ENCODE assay signal across 11 cellular contexts in the genomic region with DNA sequence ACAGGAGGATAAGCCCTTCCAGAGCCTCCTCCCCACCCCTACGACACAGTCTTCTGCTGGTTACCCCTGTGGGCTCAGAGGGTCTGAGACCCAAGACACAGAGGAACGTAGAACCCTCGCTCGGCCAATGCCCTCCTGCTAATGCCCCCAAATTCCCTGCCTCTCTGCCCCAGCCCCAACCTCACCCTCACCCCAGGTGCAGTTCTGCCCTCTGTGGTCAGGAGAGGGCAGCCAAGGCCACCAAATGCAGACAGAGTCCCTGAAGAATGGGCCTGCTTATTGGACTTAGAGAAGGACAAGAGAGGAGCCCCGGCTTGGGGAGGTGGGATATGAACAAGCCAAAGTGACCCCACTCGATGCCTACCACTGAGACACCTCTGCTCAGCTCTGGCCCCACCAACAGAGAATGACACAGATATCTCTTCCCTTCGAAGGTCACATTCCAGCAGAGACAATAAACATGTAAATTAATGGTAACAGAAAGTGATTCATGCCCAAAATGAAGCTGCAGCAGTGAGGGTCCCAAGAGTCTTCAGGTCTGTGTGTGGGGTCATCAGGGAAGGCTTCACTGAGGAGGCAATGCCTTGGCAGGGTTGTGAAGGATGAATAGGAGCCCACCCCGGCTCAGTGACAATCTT.
A peak's percentile ranks its signal among the peaks of the same experiment; 100 is the strongest.
DNase-seq lines count a peak whose midpoint lies in the region; ATAC-seq and TF ChIP-seq lines count a peak whose summit lies in the region.
"Had no signal": no experiment of that assay in that cellular context is flagged by ENCODE, and none has a peak within 500 bp of the region (broad histone marks: within the 10 kb centered on the region; RNA-seq: fewer than 3 reads in every experiment).

No MANE protein-coding gene starts in this region.

- WGBS in liver, result 61% methylated on average over 8 of the region's 8 CpGs
- WGBS in prostate gland, result 50% methylated on average over 8 of the region's 8 CpGs

- no peak overlapping the region for H3K27ac Mint-ChIP-seq in WTC11
- no peak overlapping the region for H3K27ac Mint-ChIP-seq in activated T-helper 1 cell treated with anti-CD3 and anti-CD28 coated beads, Interleukin-12 subunit alpha, Interleukin-12 subunit beta, Interleukin-2, Interleukin-4 antibody, amounts not matched to agents 30 ng/mL and 10 ng/mL and 1 ng/mL, durations not matched to agents 14 hours and 24 hours and 36 hours

- H3K9ac ChIP-seq in HCT116 (ENCODE audit: low read length) (no peak overlapping the region), liver (ENCODE audit: low read depth in 1 of 2, low read length in 2 of 2) (no peak overlapping the region)

- H3K4me3 ChIP-seq in HCT116 (replicated peaks in 1 of 2; ENCODE audit: low read depth in 1 of 2, low read length in 2 of 2), result no peak overlapping the region
- no peak overlapping the region for H3K4me3 ChIP-seq in liver (ENCODE audit: low read depth in 1 of 3, low read length in 3 of 3)
- H3K4me3 ChIP-seq in osteoblast (ENCODE audit: insufficient read depth, low read length), result no peak overlapping the region
- no peak overlapping the region for H3K4me3 ChIP-seq in prostate gland
- H3K4me3 ChIP-seq: coronary artery, tibial nerve had no signal

- ATAC-seq in HCT116, result peak; percentile 67; the same call in 1 of the 2 replicates
- peak; percentile 88 for ATAC-seq in WTC11
- no peak for ATAC-seq in HG02798 (IDR thresholded peaks at IDR 0.05; ENCODE audit: poor library complexity, unreplicated experiment)

- H3K27me3 Mint-ChIP-seq in WTC11 (ENCODE audit: low read depth), result no peaks in the 10 kb centered on the region; the same call in 1 of the 2 replicates
- H3K27me3 Mint-ChIP-seq in activated T-helper 1 cell treated with anti-CD3 and anti-CD28 coated beads, Interleukin-12 subunit alpha, Interleukin-12 subunit beta, Interleukin-2, Interleukin-4 antibody, amounts not matched to agents 30 ng/mL and 10 ng/mL and 1 ng/mL, durations not matched to agents 14 hours and 24 hours and 36 hours (ENCODE audit: insufficient read depth), result peaks cover 16% of the 10 kb centered on the region

- TF ChIP-seq CTCF in HCT116 (IDR thresholded peaks at IDR 0.05 in 2 of 3, conservative IDR thresholded peaks at IDR 0.05 in 1 of 3; ENCODE audit: borderline replicate concordance in 1 of 3, insufficient read depth in 1 of 3, low read depth in 2 of 3, low read length in 2 of 3) (peak; percentile 31 to 34 (median 32); a peak in 4 of 6 replicates), WTC11 (IDR thresholded peaks at IDR 0.05) (peak; percentile 40; the same call in 1 of the 2 replicates), liver (IDR thresholded peaks at IDR 0.05; ENCODE audit: low read depth, low read length, missing input control) (peak; percentile 27), osteoblast (IDR thresholded peaks at IDR 0.05; ENCODE audit: extremely low read depth, low read depth, low read length) (no peak), prostate gland (IDR thresholded peaks at IDR 0.05) (no peak)

- TF ChIP-seq RAD21 in HCT116 (IDR thresholded peaks at IDR 0.05; ENCODE audit: low read depth) (peak; percentile 60), liver (IDR thresholded peaks at IDR 0.05) (peak; percentile 67 to 74)

- H3K9me3 ChIP-seq in HCT116 (ENCODE audit: control insufficient read depth in 1 of 2, insufficient read depth in 1 of 2, low read depth in 1 of 2, low read length in 2 of 2), result no peaks in the 10 kb centered on the region
- H3K9me3 ChIP-seq in liver (ENCODE audit: control insufficient read depth in 4 of 4, low read length in 3 of 4), result no peaks in the 10 kb centered on the region
- H3K9me3 ChIP-seq in osteoblast (ENCODE audit: low read depth, low read length), result no peaks in the 10 kb centered on the region
- H3K9me3 ChIP-seq in prostate gland, result no peaks in the 10 kb centered on the region
- H3K9me3 ChIP-seq: tibial nerve had no signal

- H4K20me1 ChIP-seq in HCT116 (ENCODE audit: insufficient read depth) (no peaks in the 10 kb centered on the region), osteoblast (ENCODE audit: insufficient read depth, low read length) (no peaks in the 10 kb centered on the region)

- DNase-seq in ELR (ENCODE audit: low read depth), result peak; percentile 10
- no peak for DNase-seq in HCT116 (ENCODE audit: low read depth, low spot score)
- DNase-seq in WTC11 (ENCODE audit: low spot score), result peak; percentile 56
- DNase-seq in osteoblast (ENCODE audit: insufficient read length, low spot score, missing footprints), result no peak
- no peak for DNase-seq in activated T-helper 1 cell treated with anti-CD3 and anti-CD28 coated beads, Interleukin-12 subunit alpha, Interleukin-12 subunit beta, Interleukin-2, Interleukin-4 antibody, amounts not matched to agents 30 ng/mL and 10 ng/mL and 1 ng/mL, durations not matched to agents 14 hours and 24 hours and 36 hours (ENCODE audit: low spot score)
- no peak for DNase-seq in prostate gland (ENCODE audit: low spot score)
- DNase-seq: NCI-H526 treated with DMSO at 0.1 percent for 48 hours had no signal

- H3K36me3 ChIP-seq in HCT116 (ENCODE audit: control insufficient read depth in 1 of 2, insufficient read depth in 2 of 2, low read length in 2 of 2) (no peaks in the 10 kb centered on the region), liver (ENCODE audit: control insufficient read depth in 4 of 4, insufficient read depth in 3 of 4, low read depth in 1 of 4, low read length in 3 of 4) (no peaks in the 10 kb centered on the region), osteoblast (ENCODE audit: insufficient read depth, low read length) (no peaks in the 10 kb centered on the region), prostate gland (no peaks in the 10 kb centered on the region)
- H3K36me3 ChIP-seq: tibial nerve had no signal

- H3K4me3 Mint-ChIP-seq in WTC11, result no peak overlapping the region
- H3K4me3 Mint-ChIP-seq in activated T-helper 1 cell treated with anti-CD3 and anti-CD28 coated beads, Interleukin-12 subunit alpha, Interleukin-12 subunit beta, Interleukin-2, Interleukin-4 antibody, amounts not matched to agents 30 ng/mL and 10 ng/mL and 1 ng/mL, durations not matched to agents 14 hours and 24 hours and 36 hours, result no peak overlapping the region

- H3K4me1 ChIP-seq in HCT116 (ENCODE audit: control insufficient read depth in 1 of 2, insufficient read depth in 2 of 2, low read length in 2 of 2), result no peaks in the 10 kb centered on the region
- no peaks in the 10 kb centered on the region for H3K4me1 ChIP-seq in liver (ENCODE audit: control insufficient read depth in 4 of 4, insufficient read depth in 4 of 4, low read length in 3 of 4)
- no peaks in the 10 kb centered on the region for H3K4me1 ChIP-seq in osteoblast (ENCODE audit: insufficient read depth, low read length)
- H3K4me1 ChIP-seq in prostate gland (replicated peaks), result no peaks in the 10 kb centered on the region
- H3K4me1 ChIP-seq: tibial nerve had no signal

- CTCF ChIA-PET in HCT116 (lab: Charles Lee) (no interaction called here), WTC11 (lab: Charles Lee) (interaction anchor here (0.6 to 4.1 kb wide), 13 partner anchors 10 to 449 kb away, joined by 3 to 23 read pairs (median 5); no protein-coding TSS in a partner anchor)

- peaks cover 12% of the 10 kb centered on the region for H3K4me1 Mint-ChIP-seq in WTC11
- H3K4me1 Mint-ChIP-seq in activated T-helper 1 cell treated with anti-CD3 and anti-CD28 coated beads, Interleukin-12 subunit alpha, Interleukin-12 subunit beta, Interleukin-2, Interleukin-4 antibody, amounts not matched to agents 30 ng/mL and 10 ng/mL and 1 ng/mL, durations not matched to agents 14 hours and 24 hours and 36 hours (ENCODE audit: low read depth), result no peaks in the 10 kb centered on the region

- H3K9me3 Mint-ChIP-seq in WTC11, result no peaks in the 10 kb centered on the region
- H3K9me3 Mint-ChIP-seq in activated T-helper 1 cell treated with anti-CD3 and anti-CD28 coated beads, Interleukin-12 subunit alpha, Interleukin-12 subunit beta, Interleukin-2, Interleukin-4 antibody, amounts not matched to agents 30 ng/mL and 10 ng/mL and 1 ng/mL, durations not matched to agents 14 hours and 24 hours and 36 hours, result no peaks in the 10 kb centered on the region

- H3K27ac ChIP-seq in HCT116 (ENCODE audit: low read depth, low read length) (no peak overlapping the region), liver (ENCODE audit: low read depth in 1 of 2, low read length in 2 of 2) (no peak overlapping the region), osteoblast (ENCODE audit: low read depth, low read length) (no peak overlapping the region), prostate gland (no peak overlapping the region)
- H3K27ac ChIP-seq: coronary artery, tibial nerve had no signal

- intact Hi-C loops in HCT116 (cut with micrococcal nuclease) (loop anchor here (1.0 kb wide), 1 partner anchor 194 kb away; no protein-coding TSS in a partner anchor), prostate gland (cut with DNase I) (no loop called here)
- intact Hi-C loops in activated T-helper 1 cell treated with anti-CD3 and anti-CD28 coated beads, Interleukin-12 subunit alpha, Interleukin-12 subunit beta, Interleukin-2, Interleukin-4 antibody, amounts not matched to agents 30 ng/mL and 10 ng/mL and 1 ng/mL, durations not matched to agents 14 hours and 24 hours and 36 hours (cut with micrococcal nuclease), result loop anchor here (5.0 kb wide), 1 partner anchor 193 kb away; no protein-coding TSS in a partner anchor

- H3K36me3 Mint-ChIP-seq in WTC11, result no peaks in the 10 kb centered on the region
- H3K36me3 Mint-ChIP-seq in activated T-helper 1 cell treated with anti-CD3 and anti-CD28 coated beads, Interleukin-12 subunit alpha, Interleukin-12 subunit beta, Interleukin-2, Interleukin-4 antibody, amounts not matched to agents 30 ng/mL and 10 ng/mL and 1 ng/mL, durations not matched to agents 14 hours and 24 hours and 36 hours (ENCODE audit: low read depth), result no peaks in the 10 kb centered on the region

- TF ChIP-seq POLR2A in HCT116 (IDR thresholded peaks at IDR 0.05; ENCODE audit: borderline replicate concordance, extremely low read depth, insufficient read depth, insufficient read length), result no peak
- no peak for TF ChIP-seq POLR2A in prostate gland (IDR thresholded peaks at IDR 0.05)

- H3K27me3 ChIP-seq in HCT116 (ENCODE audit: insufficient read depth, low read length) (peaks cover 53% of the 10 kb centered on the region), liver (ENCODE audit: control insufficient read depth in 4 of 4, insufficient read depth in 4 of 4, low read length in 3 of 4) (no peaks in the 10 kb centered on the region), osteoblast (ENCODE audit: insufficient read depth, low read length) (no peaks in the 10 kb centered on the region), prostate gland (replicated peaks; ENCODE audit: insufficient read depth) (peaks cover 4% of the 10 kb centered on the region)

- H2AFZ ChIP-seq in HCT116 (ENCODE audit: low read depth, low read length, poor library complexity, severe bottlenecking) (no peak overlapping the region), osteoblast (ENCODE audit: low read length) (no peak overlapping the region)

- H3K4me2 ChIP-seq in HCT116 (ENCODE audit: low read length) (no peak overlapping the region), osteoblast (ENCODE audit: insufficient read depth, low read length) (no peak overlapping the region)

- POLR2A ChIA-PET in HCT116 (lab: Charles Lee), result no interaction called here
- POLR2A ChIA-PET in WTC11 (lab: Charles Lee), result no interaction called here

- H3K79me2 ChIP-seq in HCT116 (ENCODE audit: insufficient read depth, low read length) (no peaks in the 10 kb centered on the region), osteoblast (ENCODE audit: insufficient read depth, low read length) (no peaks in the 10 kb centered on the region)

- no peaks in the 10 kb centered on the region for H3K9me2 ChIP-seq in HCT116 (ENCODE audit: insufficient read depth)

- RAD21 ChIA-PET in HCT116 (lab: Charles Lee; ENCODE audit: low non-redundant PET in 1 of 2, low total read pairs in 2 of 2, uncharacterized antibody in 2 of 2, unreplicated experiment in 2 of 2), result no interaction called here

- BruUV-seq in HCT116 (replicated peaks; lab: Mats Ljungman, UMichigan), result no TSS peak

Comparison
In these comparisons a context has a peak if more than half of its experiments do, and no peak if none do; other contexts are left out.
1. DNase-seq: peak in ELR (single experiment) and WTC11 (single experiment); none in HCT116 (single experiment), osteoblast (single experiment), activated T-helper 1 cell treated with anti-CD3 and anti-CD28 coated beads, Interleukin-12 subunit alpha, Interleukin-12 subunit beta, Interleukin-2, Interleukin-4 antibody, amounts not matched to agents 30 ng/mL and 10 ng/mL and 1 ng/mL, durations not matched to agents 14 hours and 24 hours and 36 hours (single experiment) and prostate gland (single experiment).
2. CTCF ChIP-seq: peak in HCT116 (3 of 3), WTC11 (single experiment) and liver (single experiment); none in osteoblast (single experiment) and prostate gland (0 of 4).